Comparison of ENCODE assay signal across 8 cellular contexts in genomic region chr7:141976524-141977245, GRCh38. TPM values are rescaled to one million over a fixed set of nuclear protein-coding genes. Genes with fewer than 3 reads are reported as not detected.
A peak's percentile ranks its signal among the peaks of the same experiment; 100 is the strongest.
DNase-seq lines count a peak whose midpoint lies in the region; ATAC-seq and TF ChIP-seq lines count a peak whose summit lies in the region.

No MANE protein-coding gene starts in this region.

- H3K27ac ChIP-seq in 22Rv1, result no peak overlapping the region

- POLR2A ChIA-PET in activated CD4-positive, alpha-beta memory T cell treated with anti-CD3 and anti-CD28 coated beads, Interleukin-2, amount 10 ng/mL, durations not matched to agents 7 days and 5 days (lab: Charles Lee), result no interaction called here

- H3K27ac Mint-ChIP-seq in activated CD4-positive, alpha-beta memory T cell treated with anti-CD3 and anti-CD28 coated beads, Interleukin-2, amount 10 ng/mL, durations not matched to agents 7 days and 5 days, result no peak overlapping the region
- peak overlapping the region in 4 of 6 donors; percentile 64 to 80 (median 76) for H3K27ac Mint-ChIP-seq in immature natural killer cell

- no peak for DNase-seq in activated CD4-positive, alpha-beta memory T cell treated with anti-CD3 and anti-CD28 coated beads, Interleukin-2, amount 10 ng/mL, durations not matched to agents 7 days and 5 days
- peak in 1 of 3 donors; percentile 16 for DNase-seq in immature natural killer cell
- no peak for DNase-seq in NOMO-1 (lab: John Stamatoyannopoulos, UW; ENCODE audit: unreplicated experiment in 2 of 2)
- no peak for DNase-seq in foreskin fibroblast
- no peak for DNase-seq in NCI-H128 (lab: John Stamatoyannopoulos, UW; ENCODE audit: unreplicated experiment)

- CTCF ChIA-PET in activated CD4-positive, alpha-beta memory T cell treated with anti-CD3 and anti-CD28 coated beads, Interleukin-2, amount 10 ng/mL, durations not matched to agents 7 days and 5 days (lab: Charles Lee), result interaction anchor here (1.0 to 3.1 kb wide), 22 partner anchors 9 to 834 kb away, joined by 3 to 23 read pairs (median 5); no protein-coding TSS in a partner anchor

- H3K27me3 Mint-ChIP-seq in activated CD4-positive, alpha-beta memory T cell treated with anti-CD3 and anti-CD28 coated beads, Interleukin-2, amount 10 ng/mL, durations not matched to agents 7 days and 5 days, result no peaks in the 10 kb centered on the region
- H3K27me3 Mint-ChIP-seq in immature natural killer cell (ENCODE audit: low read depth in 3 of 3), result peaks cover 0 to 7% (median 6%) of the 10 kb centered on the region in 3 donors

- no peak overlapping the region for H3K4me3 ChIP-seq in foreskin fibroblast (ENCODE audit: low read depth in 1 of 2, low read length in 2 of 2)

- no peaks in the 10 kb centered on the region for H3K36me3 Mint-ChIP-seq in activated CD4-positive, alpha-beta memory T cell treated with anti-CD3 and anti-CD28 coated beads, Interleukin-2, amount 10 ng/mL, durations not matched to agents 7 days and 5 days (ENCODE audit: low read depth)
- H3K36me3 Mint-ChIP-seq in immature natural killer cell, result no peaks in the 10 kb centered on the region

- TF ChIP-seq CTCF in 22Rv1 (IDR thresholded peaks at IDR 0.05) (peak; percentile 11), foreskin fibroblast (IDR thresholded peaks at IDR 0.05; ENCODE audit: low read depth, low read length) (no peak)

- ATAC-seq in GM19455 (IDR thresholded peaks at IDR 0.05; ENCODE audit: unreplicated experiment) (peak; percentile 14), HG03097 (IDR thresholded peaks at IDR 0.05; ENCODE audit: low FRiP score, unreplicated experiment) (no peak)

- H3K4me3 Mint-ChIP-seq in activated CD4-positive, alpha-beta memory T cell treated with anti-CD3 and anti-CD28 coated beads, Interleukin-2, amount 10 ng/mL, durations not matched to agents 7 days and 5 days, result peak overlapping the region; percentile 58
- H3K4me3 Mint-ChIP-seq in immature natural killer cell, result peak overlapping the region; percentile 78 to 91 (median 87)

- H3K4me1 Mint-ChIP-seq in activated CD4-positive, alpha-beta memory T cell treated with anti-CD3 and anti-CD28 coated beads, Interleukin-2, amount 10 ng/mL, durations not matched to agents 7 days and 5 days, result peaks cover 15% of the 10 kb centered on the region
- H3K4me1 Mint-ChIP-seq in immature natural killer cell, result peaks cover 37 to 43% of the 10 kb centered on the region in 2 donors

- no peaks in the 10 kb centered on the region for H3K9me3 Mint-ChIP-seq in activated CD4-positive, alpha-beta memory T cell treated with anti-CD3 and anti-CD28 coated beads, Interleukin-2, amount 10 ng/mL, durations not matched to agents 7 days and 5 days
- H3K9me3 Mint-ChIP-seq in immature natural killer cell, result peaks cover 4 to 8% (median 5%) of the 10 kb centered on the region in 6 donors

RNA-seq across cellular contexts. Expression of gene TAS2R38, which starts 3.1 kb away (rescaled TPM):
- total RNA-seq in activated CD4-positive, alpha-beta memory T cell treated with anti-CD3 and anti-CD28 coated beads, Interleukin-2, amount 10 ng/mL, durations not matched to agents 7 days and 5 days, result not detected
- polyA plus RNA-seq in immature natural killer cell, result not detected

RNA-seq across cellular contexts. Expression of gene MGAM, which starts 19.0 kb away (rescaled TPM):
- under 1 TPM in 1 of 2 experiments, not detected in 1; 0.18 TPM for total RNA-seq in activated CD4-positive, alpha-beta memory T cell treated with anti-CD3 and anti-CD28 coated beads, Interleukin-2, amount 10 ng/mL, durations not matched to agents 7 days and 5 days
- 1 to 10 TPM; 2.4 to 6.7 (median 5.6) TPM for polyA plus RNA-seq in immature natural killer cell

RNA-seq across cellular contexts. Expression of gene CLEC5A, which starts 29.9 kb away (rescaled TPM):
- not detected for total RNA-seq in activated CD4-positive, alpha-beta memory T cell treated with anti-CD3 and anti-CD28 coated beads, Interleukin-2, amount 10 ng/mL, durations not matched to agents 7 days and 5 days
- not detected for polyA plus RNA-seq in immature natural killer cell
